Comparison of ENCODE assay signal across 18 cellular contexts in genomic region chr2:198930170-198930569, GRCh38.
DNase-seq lines count a peak whose midpoint lies in the region; ATAC-seq, FAIRE-seq and TF ChIP-seq lines count a peak whose summit lies in the region.
"Had no signal": no experiment of that assay in that cellular context is flagged by ENCODE, and none has a peak within 500 bp of the region (broad histone marks: within the 10 kb centered on the region; RNA-seq: fewer than 3 reads in every experiment).

No MANE protein-coding gene starts in this region.

- H3K4me3 ChIP-seq in LNCaP clone FGC (ENCODE audit: low read depth, low read length): no peak overlapping the region
- no peak overlapping the region for H3K4me3 ChIP-seq in GM12878
- no peak overlapping the region for H3K4me3 ChIP-seq in osteoblast (ENCODE audit: insufficient read depth, low read length)
- H3K4me3 ChIP-seq: SJSA1 had no signal

- H3K4me2 ChIP-seq in GM12878 (ENCODE audit: control insufficient read depth, insufficient read depth) (no peak overlapping the region), osteoblast (ENCODE audit: insufficient read depth, low read length) (no peak overlapping the region)

- no peak overlapping the region for H3K9ac ChIP-seq in GM12878 (ENCODE audit: control insufficient read depth, insufficient read depth, low read length)

- TF ChIP-seq RAD21 in GM12878 (IDR thresholded peaks at IDR 0.05; ENCODE audit: insufficient read depth, low read depth, low read length): 0 out of 2 replicates have a peak, but pooled peaks have one; percentile 20

- RAD21 ChIA-PET in GM12878 (lab: Charles Lee; ENCODE audit: unreplicated experiment): interaction anchor here (3.4 kb wide), 1 partner anchor 273 kb away, joined by 9 read pairs; no protein-coding TSS in a partner anchor

- no peaks in the 10 kb centered on the region for H3K79me2 ChIP-seq in GM12878 (ENCODE audit: control insufficient read depth, insufficient read depth, low read length)
- no peaks in the 10 kb centered on the region for H3K79me2 ChIP-seq in osteoblast (ENCODE audit: insufficient read depth, low read length)

- H4K20me1 ChIP-seq in GM12878 (ENCODE audit: control insufficient read depth, insufficient read depth) (no peaks in the 10 kb centered on the region), osteoblast (ENCODE audit: insufficient read depth, low read length) (no peaks in the 10 kb centered on the region)

- peak; percentile 7 for DNase-seq in DMS 273 (lab: John Stamatoyannopoulos, UW; ENCODE audit: unreplicated experiment)
- DNase-seq in DMS 273 treated with DMSO at 0.1 percent for 48 hours (lab: John Stamatoyannopoulos, UW): no peak
- no peak for DNase-seq in LNCaP clone FGC (ENCODE audit: low read depth)
- no peak for DNase-seq in GM12878 (ENCODE audit: low read depth, low spot score)
- DNase-seq in osteoblast (ENCODE audit: insufficient read length, low spot score, missing footprints): no peak
- DNase-seq in COLO668 (lab: John Stamatoyannopoulos, UW; ENCODE audit: unreplicated experiment): no peak
- DNase-seq in left colon: no peak
- no peak for DNase-seq in activated CD4-positive, alpha-beta T cell treated with anti-CD3 and anti-CD28 coated beads for 1 hour
- DNase-seq: amniotic stem cell, glutamatergic neuron, MV-4-11, NCI-H510A, trophoblast cell had no signal

- FAIRE-seq in GM12878 (lab: Jason Lieb, UNC): no peak
- FAIRE-seq: A204.1 had no signal

- H3K27ac ChIP-seq in GM12878 (ENCODE audit: control insufficient read depth, insufficient read depth): no peak overlapping the region
- H3K27ac ChIP-seq in osteoblast (ENCODE audit: low read depth, low read length): no peak overlapping the region
- H3K27ac ChIP-seq: neutrophil, SJSA1, VCaP had no signal

- no peaks in the 10 kb centered on the region; the same call in 1 of the 3 replicates for H3K9me3 ChIP-seq in GM12878 (replicated peaks; ENCODE audit: control insufficient read depth, insufficient read depth, low read length)
- no peaks in the 10 kb centered on the region for H3K9me3 ChIP-seq in osteoblast (ENCODE audit: low read depth, low read length)
- H3K9me3 ChIP-seq: neutrophil, SJSA1 had no signal

- H2AFZ ChIP-seq in GM12878 (ENCODE audit: control insufficient read depth, low read depth, low read length): no peak overlapping the region
- H2AFZ ChIP-seq in osteoblast (ENCODE audit: low read length): no peak overlapping the region

- POLR2A ChIA-PET in GM12878 (lab: Charles Lee): no interaction called here

- TF ChIP-seq CTCF in LNCaP clone FGC (IDR thresholded peaks at IDR 0.05; ENCODE audit: control insufficient read depth, extremely low read depth, insufficient read depth) (peak; percentile 31), GM12878 (IDR thresholded peaks at IDR 0.05 in 2 of 3, conservative IDR thresholded peaks at IDR 0.05 in 1 of 3; ENCODE audit: control insufficient read depth in 2 of 3, extremely low read depth in 1 of 3, insufficient read depth in 1 of 3, low read depth in 3 of 3, low read length in 3 of 3) (peak in 2 of 3 experiments; percentile 12 to 21; a peak in 1 of 6 replicates), osteoblast (IDR thresholded peaks at IDR 0.05; ENCODE audit: extremely low read depth, low read depth, low read length) (peak; percentile 47)

- in situ Hi-C loops in GM12878 (cut with MboI): no loop called here

- TF ChIP-seq EP300 in GM12878 (IDR thresholded peaks at IDR 0.05; ENCODE audit: borderline replicate concordance in 1 of 2, control insufficient read depth in 1 of 2, low read depth in 2 of 2, low read length in 2 of 2): no peak

- CTCF ChIA-PET in GM12878 (lab: Yijun Ruan, JAX): interaction anchor here (0.6 kb wide), 1 partner anchor 13 kb away, joined by 3 read pairs; no protein-coding TSS in a partner anchor

- H3K36me3 ChIP-seq in GM12878 (ENCODE audit: control insufficient read depth in 2 of 2, insufficient read depth in 2 of 2, low read length in 1 of 2) (no peaks in the 10 kb centered on the region), osteoblast (ENCODE audit: insufficient read depth, low read length) (no peaks in the 10 kb centered on the region)
- H3K36me3 ChIP-seq: neutrophil, SJSA1 had no signal

- intact Hi-C loops in GM12878 (cut with micrococcal nuclease; ENCODE audit: unreplicated experiment): loop anchor here (10.0 kb wide), 1 partner anchor 555 kb away; no protein-coding TSS in a partner anchor
- intact Hi-C loops in left colon (cut with DNase I, micrococcal nuclease): no loop called here

- H3K27me3 ChIP-seq in GM12878 (replicated peaks in 1 of 2; ENCODE audit: control insufficient read depth in 2 of 2, insufficient read depth in 2 of 2, low read length in 1 of 2) (0 out of 4 replicates have a peak, but pooled peaks cover 0 to 3% of the 10 kb centered on the region in 2 experiments), osteoblast (ENCODE audit: insufficient read depth, low read length) (no peaks in the 10 kb centered on the region)
- H3K27me3 ChIP-seq: neutrophil, SJSA1 had no signal

- SMC1A ChIA-PET in GM12878 (lab: Charles Lee; ENCODE audit: uncharacterized antibody, unreplicated experiment): interaction anchor here (0.7 to 1.0 kb wide), 2 partner anchors 18 to 183 kb away, joined by 3 read pairs; no protein-coding TSS in a partner anchor

- ATAC-seq in GM12878 (0 out of 3 replicates have a peak, but pooled peaks have one; percentile 14), left colon (no peak)
- ATAC-seq: left lobe of liver had no signal

- no TSS peak for BruUV-seq in GM12878 (replicated peaks; lab: Mats Ljungman, UMichigan)

- no peak for TF ChIP-seq POLR2A in GM12878 (IDR thresholded peaks at IDR 0.05; ENCODE audit: low read depth, low read length)

- H3K4me1 ChIP-seq in GM12878 (ENCODE audit: control insufficient read depth, insufficient read depth, low read length): no peaks in the 10 kb centered on the region
- H3K4me1 ChIP-seq in osteoblast (ENCODE audit: insufficient read depth, low read length): no peaks in the 10 kb centered on the region
- H3K4me1 ChIP-seq: SJSA1 had no signal

TF ChIP-seq in GM12878, 131 proteins besides CTCF, POLR2A, EP300 and RAD21:
- TF ChIP-seq ZNF687 (IDR thresholded peaks at IDR 0.05) (no peak), MEF2B (IDR thresholded peaks at IDR 0.05; ENCODE audit: partially characterized antibody, poor library complexity, severe bottlenecking) (no peak), NFXL1 (IDR thresholded peaks at IDR 0.05; ENCODE audit: borderline replicate concordance) (no peak), IRF4 (IDR thresholded peaks at IDR 0.05; ENCODE audit: low read depth, low read length) (no peak)
